In genomic region chr15:74291101-74292071, GRCh38 we compare ENCODE assay signal across 8 cellular contexts. TPM values are rescaled to one million over a fixed set of nuclear protein-coding genes. Genes with fewer than 3 reads are reported as not detected.
DNase-seq lines count a peak whose midpoint lies in the region; TF ChIP-seq lines count a peak whose summit lies in the region.

No MANE protein-coding gene starts in this region.

- TF ChIP-seq CTCF in endodermal cell (conservative IDR thresholded peaks at IDR 0.05), result no peak

- no peaks in the 10 kb centered on the region for H3K36me3 Mint-ChIP-seq in endodermal cell (ENCODE audit: low read depth)

- no peaks in the 10 kb centered on the region for H3K9me3 ChIP-seq in endodermal cell (ENCODE audit: control insufficient read depth, low read length)
- H3K9me3 ChIP-seq in mesodermal cell (ENCODE audit: control insufficient read depth, low read length), result no peaks in the 10 kb centered on the region

- H3K9me3 Mint-ChIP-seq in endodermal cell, result no peaks in the 10 kb centered on the region

- peak overlapping the region; percentile 72 for H3K4me3 ChIP-seq in endodermal cell (ENCODE audit: low read length)
- peak overlapping the region; percentile 6 for H3K4me3 ChIP-seq in mesodermal cell (ENCODE audit: extremely low read depth, insufficient read depth, low read length, poor library complexity, severe bottlenecking)

- 14 to 19% methylated on average over 13 to 20 of the region's 20 CpGs for WGBS in endodermal cell (ENCODE audit: insufficient coverage in 1 of 2, insufficient read length in 1 of 2), 2 experiments
- 3 to 9% methylated on average over 18 of the region's 20 CpGs for WGBS in mesodermal cell (ENCODE audit: insufficient coverage in 2 of 2), 2 experiments

- H3K27me3 Mint-ChIP-seq in endodermal cell (ENCODE audit: insufficient read depth), result peaks cover 56% of the 10 kb centered on the region

- H3K4me1 ChIP-seq in endodermal cell (ENCODE audit: control insufficient read depth, insufficient read depth, low read length), result peaks cover 7% of the 10 kb centered on the region
- H3K4me1 ChIP-seq in mesodermal cell (ENCODE audit: control insufficient read depth, insufficient read depth, low read length, poor library complexity, severe bottlenecking), result peaks cover 47% of the 10 kb centered on the region

- H3K4me3 Mint-ChIP-seq in endodermal cell, result peak overlapping the region; percentile 49

- DNase-seq in NK-92 treated with Interleukin-12 subunit alpha and Interleukin-12 subunit beta, amount 100 ng/mL, for 24 hours (lab: John Stamatoyannopoulos, UW), result peak; percentile 48
- DNase-seq in NK-92 (lab: John Stamatoyannopoulos, UW; ENCODE audit: unreplicated experiment), result no peak
- peak; percentile 92 for DNase-seq in NCI-H69 (lab: John Stamatoyannopoulos, UW)
- DNase-seq in activated CD8-positive, alpha-beta memory T cell treated with anti-CD3 and anti-CD28 coated beads for 4 hours (ENCODE audit: low read depth in 2 of 2), result peak; percentile 6 to 12
- peak; percentile 99 for DNase-seq in endodermal cell
- DNase-seq in stimulated activated CD8-positive, alpha-beta memory T cell treated with anti-CD3 and anti-CD28 coated beads, Interleukin-4, amount 100 ng/mL, for 48 hours, result peak; percentile 94
- no peak for DNase-seq in G401 (ENCODE audit: low spot score)

- H3K36me3 ChIP-seq in endodermal cell (ENCODE audit: control insufficient read depth, insufficient read depth, low read length) (no peaks in the 10 kb centered on the region), mesodermal cell (ENCODE audit: control insufficient read depth, insufficient read depth, low read length) (no peaks in the 10 kb centered on the region)

- peak overlapping the region; percentile 91 for H3K27ac Mint-ChIP-seq in endodermal cell

- H3K4me1 Mint-ChIP-seq in endodermal cell, result peaks cover 15% of the 10 kb centered on the region

- in situ Hi-C loops in G401 (cut with HindIII; ENCODE audit: low sequenced_read_pairs), result no loop called here

- peak overlapping the region; percentile 82 for H3K27ac ChIP-seq in endodermal cell (ENCODE audit: low read depth, low read length)
- peak overlapping the region; percentile 98 for H3K27ac ChIP-seq in mesodermal cell (ENCODE audit: low read depth, low read length, severe bottlenecking)

- no peak overlapping the region for H3K9ac ChIP-seq in endodermal cell (ENCODE audit: extremely low read depth, low read length, poor library complexity, severe bottlenecking)

- H3K27me3 ChIP-seq in endodermal cell (ENCODE audit: control insufficient read depth, insufficient read depth, low read length, poor library complexity, severe bottlenecking), result no peaks in the 10 kb centered on the region

RNA-seq across cellular contexts. Expression of gene CCDC33, which starts 55.3 kb away (rescaled TPM):
- 1 to 10 TPM; 2.8 to 3.5 TPM for total RNA-seq in endodermal cell
- polyA plus RNA-seq in endodermal cell (2013, experiment 1 of 2), result 4.3 TPM
- 2.9 TPM for polyA plus RNA-seq in endodermal cell (2013, experiment 2 of 2)
- polyA plus RNA-seq in mesodermal cell (2013, experiment 1 of 2), result 4.4 TPM
- 4.0 TPM for polyA plus RNA-seq in mesodermal cell (2013, experiment 2 of 2)
- 3.5 and 16.8 TPM in 2 replicates for total RNA-seq in G401 (2014; rRNA removed; shearing (Covaris generic))

Comparison
In these comparisons a context has a peak if more than half of its experiments do, and no peak if none do; other contexts are left out.
1. DNase-seq: peak in NK-92 treated with Interleukin-12 subunit alpha and Interleukin-12 subunit beta, amount 100 ng/mL, for 24 hours (single experiment), NCI-H69 (single experiment), activated CD8-positive, alpha-beta memory T cell treated with anti-CD3 and anti-CD28 coated beads for 4 hours (2 of 2), endodermal cell (single experiment) and stimulated activated CD8-positive, alpha-beta memory T cell treated with anti-CD3 and anti-CD28 coated beads, Interleukin-4, amount 100 ng/mL, for 48 hours (single experiment); none in NK-92 (single experiment) and G401 (single experiment).